In genomic region chr19:58366576-58367430, GRCh38 we compare ENCODE assay signal across 2 cellular contexts.
TF ChIP-seq lines count a peak whose summit lies in the region.

No MANE protein-coding gene starts in this region.

TF ChIP-seq in IMR-90, 13 proteins besides CTCF, POLR2A, EP300 and RAD21:
- TF ChIP-seq RCOR1 (IDR thresholded peaks at IDR 0.05; ENCODE audit: insufficient replicate concordance, low read length) (no peak), CHD1 (IDR thresholded peaks at IDR 0.05; ENCODE audit: low read depth, low read length) (no peak), MXI1 (IDR thresholded peaks at IDR 0.05; ENCODE audit: borderline replicate concordance, low read depth, low read length) (no peak), FOS (IDR thresholded peaks at IDR 0.05; ENCODE audit: low read depth, low read length) (no peak), RFX5 (IDR thresholded peaks at IDR 0.05; ENCODE audit: low read depth, low read length) (no peak), MAZ (IDR thresholded peaks at IDR 0.05; ENCODE audit: borderline replicate concordance, low read depth, low read length) (no peak), CEBPB (IDR thresholded peaks at IDR 0.05; ENCODE audit: low read depth, low read length) (no peak), NFE2L2 (IDR thresholded peaks at IDR 0.05; ENCODE audit: low read depth, low read length) (no peak), BHLHE40 (IDR thresholded peaks at IDR 0.05; ENCODE audit: low read depth, low read length) (no peak), MAFK (IDR thresholded peaks at IDR 0.05; ENCODE audit: low read depth, low read length) (no peak), ELK1 (IDR thresholded peaks at IDR 0.05; ENCODE audit: borderline replicate concordance, low read depth, low read length) (no peak)
TF ChIP-seq in IMR-90: peak in this region for 0.

TF ChIP-seq in HepG2, 621 proteins besides CTCF, POLR2A, EP300 and RAD21:
- no peak for TF ChIP-seq RXRB (CRISPR knock-in tag; IDR thresholded peaks at IDR 0.05; ENCODE audit: borderline replicate concordance)
- TF ChIP-seq ZBTB38 (CRISPR knock-in tag; IDR thresholded peaks at IDR 0.05): peak; percentile 86
- peak; percentile 81; the same call in 1 of the 2 replicates for TF ChIP-seq ZBTB33 (CRISPR knock-in tag; IDR thresholded peaks at IDR 0.05)
TF ChIP-seq in HepG2: peak in this region for 2.
